ENCODE assay signal across 22 cellular contexts in genomic region chr3:146827836-146828235, GRCh38.
DNase-seq lines count a peak whose midpoint lies in the region; ATAC-seq and TF ChIP-seq lines count a peak whose summit lies in the region.
"Had no signal": no experiment of that assay in that cellular context is flagged by ENCODE, and none has a peak within 500 bp of the region (broad histone marks: within the 10 kb centered on the region; RNA-seq: fewer than 3 reads in every experiment).

No MANE protein-coding gene starts in this region.

- H3K27me3 Mint-ChIP-seq in HFFc6 (ENCODE audit: insufficient read depth) (no peaks in the 10 kb centered on the region), osteocyte (ENCODE audit: unreplicated experiment) (no peaks in the 10 kb centered on the region)
- no peaks in the 10 kb centered on the region for H3K27me3 Mint-ChIP-seq in CD8-positive, alpha-beta memory T cell
- H3K27me3 Mint-ChIP-seq: B cell; CD4-positive, alpha-beta T cell had no signal

- H2AFZ ChIP-seq in GM23248 (peak overlapping the region; percentile 48; the same call in 1 of the 2 replicates), mammary epithelial cell (ENCODE audit: low read depth, low read length) (no peak overlapping the region)

- H3K36me3 ChIP-seq in GM23248 (ENCODE audit: low read depth) (no peaks in the 10 kb centered on the region), mammary epithelial cell (ENCODE audit: insufficient read depth, low read length) (no peaks in the 10 kb centered on the region)
- H3K36me3 ChIP-seq in CD8-positive, alpha-beta memory T cell (ENCODE audit: insufficient read depth, low read length), result no peaks in the 10 kb centered on the region
- H3K36me3 ChIP-seq: BLaER1 treated with 17β-estradiol and CSF1 and Interleukin-3, amounts not matched to agents 10 nM and 100 nM had no signal

- intact Hi-C loops in mammary epithelial cell (cut with micrococcal nuclease), result no loop called here

- H3K36me3 Mint-ChIP-seq in HFFc6 (ENCODE audit: low read depth) (no peaks in the 10 kb centered on the region), osteocyte (ENCODE audit: unreplicated experiment) (peaks cover 5% of the 10 kb centered on the region)
- no peaks in the 10 kb centered on the region for H3K36me3 Mint-ChIP-seq in CD8-positive, alpha-beta memory T cell
- H3K36me3 Mint-ChIP-seq: CD8-positive, alpha-beta T cell had no signal

- H3K4me2 ChIP-seq in GM23248 (ENCODE audit: unreplicated experiment) (no peak overlapping the region), mammary epithelial cell (ENCODE audit: insufficient read depth, low read depth, low read length) (no peak overlapping the region)
- H3K4me2 ChIP-seq: BLaER1 treated with 17β-estradiol and CSF1 and Interleukin-3, amounts not matched to agents 10 nM and 100 nM had no signal

- H3F3A ChIP-seq in GM23248 (ENCODE audit: insufficient read depth), result no peaks in the 10 kb centered on the region

- POLR2A ChIA-PET in CD8-positive, alpha-beta memory T cell (lab: Charles Lee), result no interaction called here

- H3K9me3 ChIP-seq in GM23248 (ENCODE audit: low read depth) (no peaks in the 10 kb centered on the region), mammary epithelial cell (replicated peaks; ENCODE audit: insufficient read depth, low read length) (no peaks in the 10 kb centered on the region)
- H3K9me3 ChIP-seq in CD8-positive, alpha-beta memory T cell (ENCODE audit: low read length), result no peaks in the 10 kb centered on the region
- H3K9me3 ChIP-seq: BLaER1 treated with 17β-estradiol and CSF1 and Interleukin-3, amounts not matched to agents 10 nM and 100 nM had no signal

- H3K4me3 ChIP-seq in GM23248, result no peak overlapping the region
- no peak overlapping the region for H3K4me3 ChIP-seq in mammary epithelial cell (replicated peaks in 1 of 3; ENCODE audit: insufficient read depth in 1 of 3, low read depth in 2 of 3, low read length in 3 of 3)
- no peak overlapping the region for H3K4me3 ChIP-seq in CD8-positive, alpha-beta memory T cell (ENCODE audit: low read length)
- H3K4me3 ChIP-seq: BLaER1 treated with 17β-estradiol and CSF1 and Interleukin-3, amounts not matched to agents 10 nM and 100 nM had no signal

- H3K79me2 ChIP-seq in GM23248 (ENCODE audit: insufficient read depth), result no peaks in the 10 kb centered on the region
- H3K79me2 ChIP-seq in mammary epithelial cell (ENCODE audit: insufficient read depth, low read length), result no peaks in the 10 kb centered on the region

- H3K9ac ChIP-seq in GM23248 (no peak overlapping the region), mammary epithelial cell (ENCODE audit: insufficient read depth, low read length) (no peak overlapping the region)
- H3K9ac ChIP-seq: BLaER1 treated with 17β-estradiol and CSF1 and Interleukin-3, amounts not matched to agents 10 nM and 100 nM had no signal

- H3K27me3 ChIP-seq in GM23248 (replicated peaks; ENCODE audit: insufficient read depth) (no peaks in the 10 kb centered on the region), mammary epithelial cell (ENCODE audit: insufficient read depth, low read length) (no peaks in the 10 kb centered on the region)
- H3K27me3 ChIP-seq in CD8-positive, alpha-beta memory T cell (ENCODE audit: insufficient read depth, low read length, poor library complexity, severe bottlenecking), result no peaks in the 10 kb centered on the region
- H3K27me3 ChIP-seq: BLaER1 treated with 17β-estradiol and CSF1 and Interleukin-3, amounts not matched to agents 10 nM and 100 nM had no signal

- H3K9me2 ChIP-seq in GM23248 (ENCODE audit: insufficient read depth), result no peaks in the 10 kb centered on the region

- H3K9me3 Mint-ChIP-seq in HFFc6, result no peaks in the 10 kb centered on the region
- no peaks in the 10 kb centered on the region for H3K9me3 Mint-ChIP-seq in osteocyte (ENCODE audit: unreplicated experiment)
- peaks cover 0 to 8% (median 2%) of the 10 kb centered on the region in 5 donors for H3K9me3 Mint-ChIP-seq in CD8-positive, alpha-beta memory T cell
- H3K9me3 Mint-ChIP-seq: CD4-positive, alpha-beta T cell had no signal

- no TSS peak for BruUV-seq in mammary epithelial cell (replicated peaks; lab: Mats Ljungman, UMichigan)

- dilution Hi-C loops in mammary epithelial cell (cut with HindIII; ENCODE audit: low sequenced_read_pairs), result no loop called here

- H3K4me3 Mint-ChIP-seq in HFFc6, result no peak overlapping the region
- H3K4me3 Mint-ChIP-seq in osteocyte (ENCODE audit: unreplicated experiment), result no peak overlapping the region
- H3K4me3 Mint-ChIP-seq in CD8-positive, alpha-beta memory T cell, result no peak overlapping the region
- H3K4me3 Mint-ChIP-seq: B cell; CD4-positive, alpha-beta T cell; CD8-positive, alpha-beta T cell had no signal

- 48 to 82% methylated on average over 1 of the region's 1 CpG for WGBS in GM23248 (ENCODE audit: low coverage in 1 of 2, low lambda C conversion rate in 2 of 2, missing lambda C conversion rate in 2 of 2), 2 experiments
- WGBS in mammary epithelial cell (ENCODE audit: low coverage, missing lambda C conversion rate), result 0% methylated on average over 1 of the region's 1 CpG

- TF ChIP-seq CTCF in HFFc6 (IDR thresholded peaks at IDR 0.05) (no peak), osteocyte (IDR thresholded peaks at IDR 0.05) (no peak), mammary epithelial cell (conservative IDR thresholded peaks at IDR 0.05 in 1 of 2, IDR thresholded peaks at IDR 0.05 in 1 of 2; ENCODE audit: extremely low read depth in 1 of 2, insufficient read depth in 1 of 2, low read depth in 1 of 2, low read length in 2 of 2) (no peak)

- H3K27ac Mint-ChIP-seq in HFFc6, result peak overlapping the region; percentile 47; the same call in 1 of the 2 replicates
- H3K27ac Mint-ChIP-seq in osteocyte (ENCODE audit: unreplicated experiment), result peak overlapping the region; percentile 67
- no peak overlapping the region for H3K27ac Mint-ChIP-seq in CD8-positive, alpha-beta memory T cell
- H3K27ac Mint-ChIP-seq: B cell; CD4-positive, alpha-beta T cell; CD8-positive, alpha-beta T cell had no signal

- CTCF ChIA-PET in mammary epithelial cell (lab: Charles Lee; ENCODE audit: low non-redundant PET), result no interaction called here
- CTCF ChIA-PET in CD8-positive, alpha-beta memory T cell (lab: Charles Lee), result no interaction called here

- no peak for ATAC-seq in GM21717 (IDR thresholded peaks at IDR 0.05; ENCODE audit: unreplicated experiment)
- ATAC-seq: CD8-positive, alpha-beta T cell had no signal

- in situ Hi-C loops in GM23248 (cut with MboI) (loop anchor here (10.0 kb wide), 2 partner anchors 367 to 1247 kb away; no protein-coding TSS in a partner anchor), mammary epithelial cell (cut with MboI; ENCODE audit: low sequenced_read_pairs in 2 of 2) (no loop called here)

- H3K4me1 ChIP-seq in GM23248 (ENCODE audit: insufficient read depth) (peaks cover 11% of the 10 kb centered on the region; the same call in 1 of the 2 replicates), mammary epithelial cell (ENCODE audit: insufficient read depth, low read length) (no peaks in the 10 kb centered on the region)
- no peaks in the 10 kb centered on the region for H3K4me1 ChIP-seq in CD8-positive, alpha-beta memory T cell (ENCODE audit: insufficient read depth, low read length)
- H3K4me1 ChIP-seq: BLaER1 treated with 17β-estradiol and CSF1 and Interleukin-3, amounts not matched to agents 10 nM and 100 nM had no signal

- H3K4me1 Mint-ChIP-seq in HFFc6 (ENCODE audit: low read depth), result peaks cover 23% of the 10 kb centered on the region
- H3K4me1 Mint-ChIP-seq in osteocyte (ENCODE audit: unreplicated experiment), result peaks cover 23% of the 10 kb centered on the region
- no peaks in the 10 kb centered on the region for H3K4me1 Mint-ChIP-seq in CD8-positive, alpha-beta memory T cell
- H3K4me1 Mint-ChIP-seq: B cell had no signal

- DNase-seq in GM23248 (no peak), HFFc6 (no peak), dedifferentiated amniotic fluid mesenchymal stem cell (ENCODE audit: extremely low spot score) (peak; percentile 29), osteocyte (ENCODE audit: extremely low spot score, unreplicated experiment) (no peak), mammary epithelial cell (no peak), NCI-H526 treated with DMSO at 0.1 percent for 48 hours (lab: John Stamatoyannopoulos, UW) (no peak)
- DNase-seq in CD8-positive, alpha-beta memory T cell, result no peak
- DNase-seq: 8988T; AML-193; CD4-positive, alpha-beta T cell; CD8-positive, alpha-beta T cell; COR-L47; DMS 273 treated with DMSO at 0.1 percent for 48 hours; DMS153; DMS53; DMS79; DND-41; GF-D8 had no signal

- H3K27ac ChIP-seq in GM23248, result no peak overlapping the region
- no peak overlapping the region for H3K27ac ChIP-seq in mammary epithelial cell (ENCODE audit: insufficient read depth, low read depth, low read length)
- no peak overlapping the region for H3K27ac ChIP-seq in CD8-positive, alpha-beta memory T cell (ENCODE audit: low read depth, low read length)
- H3K27ac ChIP-seq: BLaER1 treated with 17β-estradiol and CSF1 and Interleukin-3, amounts not matched to agents 10 nM and 100 nM; C4-2B had no signal

- H4K20me1 ChIP-seq in GM23248 (ENCODE audit: insufficient read depth), result no peaks in the 10 kb centered on the region
- no peaks in the 10 kb centered on the region for H4K20me1 ChIP-seq in mammary epithelial cell (ENCODE audit: insufficient read depth, low read length)
- H4K20me1 ChIP-seq: BLaER1 treated with 17β-estradiol and CSF1 and Interleukin-3, amounts not matched to agents 10 nM and 100 nM had no signal

Comparison
In these comparisons a context has a peak if more than half of its experiments do, and no peak if none do; other contexts are left out.
1. H3K27ac Mint-ChIP-seq: peak in HFFc6 (single experiment) and osteocyte (single experiment); none in CD8-positive, alpha-beta memory T cell (0 of 8).